1 cellular context compared by ENCODE assay signal in the genomic region with DNA sequence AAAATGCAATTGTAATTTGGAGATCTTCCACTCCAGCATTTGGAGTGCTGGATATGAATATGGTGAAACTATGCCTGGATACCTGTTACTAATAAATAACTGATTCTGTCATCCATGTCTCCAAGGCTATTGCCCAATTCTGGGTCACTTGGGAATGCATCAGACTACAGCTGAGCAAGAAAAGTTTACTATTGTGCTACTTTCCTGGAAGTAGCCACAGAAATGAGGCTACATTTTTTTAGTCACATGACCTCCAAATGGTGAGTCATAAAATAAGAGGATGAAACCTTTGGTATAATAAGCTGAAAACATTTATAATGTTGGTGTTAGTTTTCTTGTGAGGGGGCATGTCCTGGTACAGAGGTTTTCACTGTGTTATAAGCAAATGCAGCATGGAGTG.
TF ChIP-seq lines count a peak whose summit lies in the region.

No MANE protein-coding gene starts in this region.

TF ChIP-seq in H1, 55 proteins besides CTCF, POLR2A, EP300 and RAD21:
- no peak for TF ChIP-seq JUND (IDR thresholded peaks at IDR 0.05; ENCODE audit: low read length)
- TF ChIP-seq RNF2 (IDR thresholded peaks at IDR 0.05; ENCODE audit: borderline replicate concordance, low read depth, low read length, missing control alignments, poor library complexity, severe bottlenecking): no peak
- TF ChIP-seq BCL11A (IDR thresholded peaks at IDR 0.05; ENCODE audit: low read depth in 2 of 2, low read length in 2 of 2): no peak
- TF ChIP-seq EZH2 (IDR thresholded peaks at IDR 0.05; ENCODE audit: low read depth, low read length, severe bottlenecking): no peak
- peak; percentile 47; the same call in 1 of the 2 replicates for TF ChIP-seq CEBPB (IDR thresholded peaks at IDR 0.05; ENCODE audit: low read depth, low read length)
